ENCODE assay signal across 20 cellular contexts in genomic region chr19:7898967-7899366, GRCh38. TPM values are rescaled to one million over a fixed set of nuclear protein-coding genes. Genes with fewer than 3 reads are reported as not detected.
A peak's percentile ranks its signal among the peaks of the same experiment; 100 is the strongest.
DNase-seq lines count a peak whose midpoint lies in the region; ATAC-seq and TF ChIP-seq lines count a peak whose summit lies in the region.
"Had no signal": no experiment of that assay in that cellular context is flagged by ENCODE, and none has a peak within 500 bp of the region (broad histone marks: within the 10 kb centered on the region; RNA-seq: fewer than 3 reads in every experiment).

No MANE protein-coding gene starts in this region.

- H3K9me2 ChIP-seq in PC-3 (replicated peaks; ENCODE audit: low read length): no peaks in the 10 kb centered on the region

- no peak for DNase-seq in HFFc6
- DNase-seq in PC-3: no peak
- peak; percentile 7 for DNase-seq in epidermal melanocyte (ENCODE audit: insufficient read length, low spot score)
- DNase-seq in suprapubic skin (ENCODE audit: low spot score in 2 of 2): no peak
- no peak for DNase-seq in MV-4-11 (lab: John Stamatoyannopoulos, UW)
- DNase-seq: ACHN; BE2C; C1 segment of cervical spinal cord; CD4-positive, CD25-positive, alpha-beta regulatory T cell; CD8-positive, alpha-beta memory T cell; COR-L47; DMS 273 treated with DMSO at 0.1 percent for 48 hours; DMS53; DND-41; EL had no signal

- H3K79me2 ChIP-seq in PC-3 (ENCODE audit: low read length): peaks cover 11% of the 10 kb centered on the region

- H4K20me1 ChIP-seq in PC-3 (ENCODE audit: low read length): no peaks in the 10 kb centered on the region

- H3K4me3 ChIP-seq in PC-3 (ENCODE audit: low read length): no peak overlapping the region
- no peak overlapping the region for H3K4me3 ChIP-seq in suprapubic skin
- H3K4me3 ChIP-seq: GM23338 had no signal

- POLR2A ChIA-PET in PC-3 (lab: Charles Lee; ENCODE audit: unreplicated experiment): interaction anchor here (0.5 kb wide), 1 partner anchor 18 kb away, joined by 3 read pairs; no protein-coding TSS in a partner anchor

- peaks cover 24% of the 10 kb centered on the region for H3K4me1 ChIP-seq in PC-3 (ENCODE audit: insufficient read depth, low read length)
- peaks cover 52% of the 10 kb centered on the region for H3K4me1 ChIP-seq in suprapubic skin
- H3K4me1 ChIP-seq: BE2C had no signal

- intact Hi-C loops in PC-3 (cut with micrococcal nuclease): no loop called here

- H3F3A ChIP-seq in PC-3 (ENCODE audit: low read length, unreplicated experiment): peaks cover 11% of the 10 kb centered on the region

- H3K36me3 ChIP-seq in PC-3 (ENCODE audit: low read depth, low read length) (peaks cover 15% of the 10 kb centered on the region), suprapubic skin (peaks cover 9% of the 10 kb centered on the region)
- H3K36me3 ChIP-seq: BE2C had no signal

- no peaks in the 10 kb centered on the region; the same call in 1 of the 2 replicates for H3K36me3 Mint-ChIP-seq in HFFc6 (ENCODE audit: low read depth)
- H3K36me3 Mint-ChIP-seq: CD4-positive, CD25-positive, alpha-beta regulatory T cell had no signal

- H3K9me3 Mint-ChIP-seq in HFFc6: no peaks in the 10 kb centered on the region

- H3K9me3 ChIP-seq in PC-3 (ENCODE audit: low read length) (no peaks in the 10 kb centered on the region), suprapubic skin (no peaks in the 10 kb centered on the region)
- H3K9me3 ChIP-seq: BE2C had no signal

- TF ChIP-seq EP300 in suprapubic skin (IDR thresholded peaks at IDR 0.05): no peak

- H3K4me2 ChIP-seq in PC-3 (ENCODE audit: low read length): no peak overlapping the region
- H3K4me2 ChIP-seq: GM23338 had no signal

- no peak overlapping the region for H3K27ac ChIP-seq in PC-3 (ENCODE audit: low read length)
- no peak overlapping the region for H3K27ac ChIP-seq in suprapubic skin

- no peaks in the 10 kb centered on the region for H3K27me3 ChIP-seq in PC-3 (ENCODE audit: low read length)
- no peaks in the 10 kb centered on the region for H3K27me3 ChIP-seq in suprapubic skin
- H3K27me3 ChIP-seq: BE2C had no signal

- TF ChIP-seq CTCF in HFFc6 (IDR thresholded peaks at IDR 0.05) (0 out of 2 replicates have a peak, but pooled peaks have one; percentile 11), PC-3 (conservative IDR thresholded peaks at IDR 0.05; ENCODE audit: low read depth, low read length) (no peak), suprapubic skin (IDR thresholded peaks at IDR 0.05) (no peak)

- TSS peak; percentile 5 for BruUV-seq in PC-3 (replicated peaks; lab: Mats Ljungman, UMichigan)

- H3K27me3 Mint-ChIP-seq in HFFc6 (ENCODE audit: insufficient read depth): peaks cover 5% of the 10 kb centered on the region

- H3K9ac ChIP-seq in PC-3 (ENCODE audit: low read length): no peak overlapping the region

- ATAC-seq in PC-3: no peak
- ATAC-seq in HG03108 (IDR thresholded peaks at IDR 0.05; ENCODE audit: unreplicated experiment): no peak
- ATAC-seq: GM23338, HCT116 had no signal

- no peak overlapping the region for H2AFZ ChIP-seq in PC-3 (ENCODE audit: low read length)
- H2AFZ ChIP-seq: GM23338 had no signal

- WGBS in suprapubic skin: 96% methylated on average over 16 of the region's 16 CpGs

- CTCF ChIA-PET in PC-3 (lab: Charles Lee): no interaction called here

- peaks cover 6% of the 10 kb centered on the region for H3K4me1 Mint-ChIP-seq in HFFc6 (ENCODE audit: low read depth)

- no peak overlapping the region for H3K4me3 Mint-ChIP-seq in HFFc6
- H3K4me3 Mint-ChIP-seq: CD4-positive, CD25-positive, alpha-beta regulatory T cell; CD8-positive, alpha-beta memory T cell; GM23338 had no signal

- TF ChIP-seq POLR2A in suprapubic skin (IDR thresholded peaks at IDR 0.05): no peak

- H3K27ac Mint-ChIP-seq in HFFc6: no peak overlapping the region
- H3K27ac Mint-ChIP-seq: GM23338 had no signal

RNA-seq across cellular contexts. Expression of gene MAP2K7, which starts 4.7 kb away (rescaled TPM):
- total RNA-seq in HFFc6 (2021; fragmentation: NEBNext Ultra II Directional; extraction: Animal tissue kit (Norgen Biotek cat#: 25700)): 10 to 100 TPM; 21.7 to 25.8 (median 22.8) TPM
- 39.3 and 40.5 TPM in 2 replicates for total RNA-seq in PC-3 (2014; rRNA removed)
- total RNA-seq in suprapubic skin: 10 to 100 TPM; 25.1 to 52.4 (median 29.3) TPM

RNA-seq across cellular contexts. Expression of gene LRRC8E, which starts 10.7 kb away (rescaled TPM):
- 1 to 10 TPM; 4.9 to 7.3 (median 6.1) TPM for total RNA-seq in HFFc6 (2021; fragmentation: NEBNext Ultra II Directional; extraction: Animal tissue kit (Norgen Biotek cat#: 25700))
- 30.8 and 35.3 TPM in 2 replicates for total RNA-seq in PC-3 (2014; rRNA removed)
- total RNA-seq in suprapubic skin: 10 to 100 TPM; 15.2 to 41.6 (median 30.9) TPM
- total RNA-seq: CD4-positive, CD25-positive, alpha-beta regulatory T cell; CD8-positive, alpha-beta memory T cell; G401 had no signal

RNA-seq across cellular contexts. Expression of gene TGFBR3L, which starts 15.7 kb away (rescaled TPM):
- total RNA-seq in HFFc6 (2021; fragmentation: NEBNext Ultra II Directional; extraction: Animal tissue kit (Norgen Biotek cat#: 25700)): 10 to 100 TPM in 2 of 6 experiments, 1 to 10 TPM in 4; 4.5 to 12.0 (median 7.7) TPM
- 10.5 and 15.5 TPM in 2 replicates for total RNA-seq in PC-3 (2014; rRNA removed)
- total RNA-seq in suprapubic skin: not detected
- total RNA-seq: G401, HT-29 had no signal

RNA-seq across cellular contexts. Expression of gene SNAPC2, which starts 21.2 kb away (rescaled TPM):
- total RNA-seq in HFFc6 (2021; fragmentation: NEBNext Ultra II Directional; extraction: Animal tissue kit (Norgen Biotek cat#: 25700)): 10 to 100 TPM; 22.3 to 27.1 (median 25.2) TPM
- 40.1 and 61.7 TPM in 2 replicates for total RNA-seq in PC-3 (2014; rRNA removed)
- 10 to 100 TPM; 11.1 to 22.3 (median 19.6) TPM for total RNA-seq in suprapubic skin

RNA-seq across cellular contexts. Expression of gene PRR36, which starts 24.8 kb away (rescaled TPM):
- total RNA-seq in HFFc6 (2021; fragmentation: NEBNext Ultra II Directional; extraction: Animal tissue kit (Norgen Biotek cat#: 25700)): under 1 TPM in 4 of 6 experiments, not detected in 2; 0.05 to 0.18 (median 0.09) TPM
- total RNA-seq in PC-3 (2014; rRNA removed) (2.4 and 2.5 TPM in 2 replicates), suprapubic skin (1 to 10 TPM in 1 of 4 donors, under 1 TPM in 3; 0.26 to 1.1 (median 0.74) TPM)
- total RNA-seq: CD8-positive, alpha-beta memory T cell had no signal
